Comparison of ENCODE assay signal across 11 cellular contexts in the genomic region with DNA sequence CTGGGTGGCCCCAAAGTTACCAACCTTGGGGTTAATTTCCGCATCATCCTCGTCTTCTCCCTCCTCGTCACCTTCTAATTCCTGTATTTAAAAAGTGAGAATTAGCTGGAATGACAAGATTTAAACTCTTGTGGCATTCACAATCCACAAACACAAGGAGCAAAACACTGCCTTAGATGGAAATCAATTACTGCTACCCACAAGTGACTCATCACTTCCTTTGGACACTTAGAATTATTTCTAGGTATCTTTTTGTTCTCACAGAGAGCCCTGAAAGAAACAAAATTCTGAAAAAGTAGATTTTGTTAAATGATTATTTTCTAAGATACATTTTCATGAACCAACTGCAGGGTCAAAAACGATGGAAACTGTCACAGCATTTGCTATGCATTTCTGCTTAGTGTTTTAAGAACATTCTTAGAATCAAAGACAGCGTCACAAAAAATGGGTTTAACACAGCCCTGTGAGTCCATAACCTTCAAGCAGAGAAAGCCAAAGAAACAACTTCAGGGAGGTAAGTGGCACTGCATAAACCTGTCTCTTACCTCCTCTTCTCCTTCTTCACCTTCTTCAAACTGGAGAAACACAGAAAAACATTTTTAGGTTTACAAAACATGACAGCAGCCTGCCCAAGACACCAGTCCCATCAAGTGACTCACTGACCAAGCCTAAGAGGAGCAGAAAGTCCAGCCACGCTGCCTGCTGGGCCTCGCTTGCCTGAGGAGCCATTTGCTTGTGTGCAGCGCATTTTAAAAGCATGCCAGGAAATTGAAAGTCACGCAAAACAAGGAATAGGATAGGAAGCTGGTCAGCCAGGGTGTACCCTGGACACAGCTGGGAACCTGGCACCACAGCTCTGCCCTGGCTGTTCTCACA. TPM values are rescaled to one million over a fixed set of nuclear protein-coding genes. Genes with fewer than 3 reads are reported as not detected.
DNase-seq lines count a peak whose midpoint lies in the region; ATAC-seq, FAIRE-seq and TF ChIP-seq lines count a peak whose summit lies in the region.
"Had no signal": no experiment of that assay in that cellular context is flagged by ENCODE, and none has a peak within 500 bp of the region (broad histone marks: within the 10 kb centered on the region; RNA-seq: fewer than 3 reads in every experiment).

No MANE protein-coding gene starts in this region.

- peaks cover 73% of the 10 kb centered on the region for H3K36me3 ChIP-seq in A673 (ENCODE audit: insufficient read depth, low read length, poor library complexity, severe bottlenecking)
- peaks cover 0 to 100% (median 67%) of the 10 kb centered on the region in 9 donors for H3K36me3 ChIP-seq in heart right ventricle

- H3K27me3 ChIP-seq in A673 (replicated peaks; ENCODE audit: insufficient read depth, low read depth, low read length, poor library complexity), result no peaks in the 10 kb centered on the region
- no peaks in the 10 kb centered on the region for H3K27me3 ChIP-seq in heart right ventricle

- TF ChIP-seq POLR2A in H54 (IDR thresholded peaks at IDR 0.05; ENCODE audit: low read depth, low read length), result no peak

- TF ChIP-seq CTCF in A673 (conservative IDR thresholded peaks at IDR 0.05; ENCODE audit: low read depth, low read length) (no peak), heart right ventricle (IDR thresholded peaks at IDR 0.05) (no peak)

- no peak for FAIRE-seq in H54 (lab: Jason Lieb, UNC)
- FAIRE-seq: H1 had no signal

- intact Hi-C loops in A673 (cut with micrococcal nuclease; ENCODE audit: unreplicated experiment), result no loop called here
- intact Hi-C loops in heart right ventricle (cut with DNase I), result no loop called here

- peak overlapping the region; percentile 81 for H3K27ac Mint-ChIP-seq in activated T-helper 17 cell treated with anti-CD3 and anti-CD28 coated beads, Interleukin-2, amount 50 U/mL, for 72 hours

- peak overlapping the region; percentile 12 for H3K4me3 Mint-ChIP-seq in activated T-helper 17 cell treated with anti-CD3 and anti-CD28 coated beads, Interleukin-2, amount 50 U/mL, for 72 hours

- H3K9me3 ChIP-seq in A673 (ENCODE audit: low read depth, low read length, poor library complexity, severe bottlenecking) (no peaks in the 10 kb centered on the region), heart right ventricle (no peaks in the 10 kb centered on the region)

- peaks cover 41% of the 10 kb centered on the region for H3K4me1 ChIP-seq in A673 (ENCODE audit: insufficient read depth, low read length, poor library complexity, severe bottlenecking)
- H3K4me1 ChIP-seq in heart right ventricle, result peaks cover 0 to 20% (median 4%) of the 10 kb centered on the region in 9 donors

- peaks cover 38% of the 10 kb centered on the region for H3K4me1 Mint-ChIP-seq in activated T-helper 17 cell treated with anti-CD3 and anti-CD28 coated beads, Interleukin-2, amount 50 U/mL, for 72 hours

- peak; percentile 38 for ATAC-seq in activated T-helper 17 cell treated with anti-CD3 and anti-CD28 coated beads, Interleukin-2, amount 50 U/mL, for 72 hours (replicated peaks)
- ATAC-seq in HG03095 (IDR thresholded peaks at IDR 0.05; ENCODE audit: unreplicated experiment) (no peak), heart right ventricle (no peak)

- 87 to 89% methylated on average over 9 of the region's 9 CpGs for WGBS in heart right ventricle, 2 donors

- H3K36me3 Mint-ChIP-seq in activated T-helper 17 cell treated with anti-CD3 and anti-CD28 coated beads, Interleukin-2, amount 50 U/mL, for 72 hours (ENCODE audit: low read depth), result peaks cover 100% of the 10 kb centered on the region

- POLR2A ChIA-PET in A673 (lab: Charles Lee; ENCODE audit: low non-redundant PET), result no interaction called here

- no TSS peak for BruUV-seq in A673 (replicated peaks; lab: Mats Ljungman, UMichigan)

- H3K4me3 ChIP-seq in A673 (ENCODE audit: low read depth, low read length, poor library complexity, severe bottlenecking) (no peak overlapping the region), heart right ventricle (no peak overlapping the region)

- no peaks in the 10 kb centered on the region for H3K9me3 Mint-ChIP-seq in activated T-helper 17 cell treated with anti-CD3 and anti-CD28 coated beads, Interleukin-2, amount 50 U/mL, for 72 hours

- CTCF ChIA-PET in A673 (lab: Charles Lee), result no interaction called here

- DNase-seq in A673 (ENCODE audit: low spot score), result peak; percentile 53
- peak; percentile 45 for DNase-seq in H54 (ENCODE audit: insufficient read length, low spot score)
- DNase-seq in glomerular endothelial cell (ENCODE audit: extremely low read depth, low read depth, low spot score), result peak; percentile 56
- no peak for DNase-seq in germinal center (ENCODE audit: low spot score)
- DNase-seq in COR-L47 (lab: John Stamatoyannopoulos, UW), result no peak
- DNase-seq in heart right ventricle, result no peak
- DNase-seq: SHP77 treated with DMSO at 0.1 percent for 48 hours had no signal

- no peaks in the 10 kb centered on the region for H3K27me3 Mint-ChIP-seq in activated T-helper 17 cell treated with anti-CD3 and anti-CD28 coated beads, Interleukin-2, amount 50 U/mL, for 72 hours

- H3K27ac ChIP-seq in A673 (ENCODE audit: low read depth, low read length, poor library complexity, severe bottlenecking) (peak overlapping the region; percentile 68), heart right ventricle (peak overlapping the region in 1 of 10 donors; percentile 17)
- H3K27ac ChIP-seq: HL-60 had no signal

RNA-seq across cellular contexts. Expression of gene PHLDA2, which starts 22.3 kb away (rescaled TPM):
- total RNA-seq in A673 (2021) (25.0 and 33.7 TPM in 2 replicates), glomerular endothelial cell (67.4 and 95.4 TPM in 2 replicates), heart right ventricle (1 to 10 TPM in 3 of 10 donors, under 1 TPM in 6, not detected in 1; 0.39 to 2.8 (median 0.80) TPM)
- 1 to 10 TPM; 5.6 to 9.1 TPM for total RNA-seq in activated T-helper 17 cell treated with anti-CD3 and anti-CD28 coated beads, Interleukin-2, amount 50 U/mL, for 72 hours
- 10 to 100 TPM in 1 of 2 donors, 1 to 10 TPM in 1; 1.6 to 14.2 TPM for polyA plus RNA-seq in heart right ventricle

RNA-seq across cellular contexts. Expression of gene NAP1L4, which starts 40.7 kb away (rescaled TPM):
- total RNA-seq in A673 (2021) (169 and 184 TPM in 2 replicates), glomerular endothelial cell (137 and 163 TPM in 2 replicates), heart right ventricle (100 to 1,000 TPM; 167 to 233 (median 191) TPM)
- total RNA-seq in activated T-helper 17 cell treated with anti-CD3 and anti-CD28 coated beads, Interleukin-2, amount 50 U/mL, for 72 hours, result 100 to 1,000 TPM; 301 to 344 TPM
- polyA plus RNA-seq in heart right ventricle, result 100 to 1,000 TPM in 1 of 2 donors, 10 to 100 TPM in 1; 98.5 to 102 TPM

Comparison
In these comparisons a context has a peak if more than half of its experiments do, and no peak if none do; other contexts are left out.
1. DNase-seq: peak in A673 (single experiment), H54 (single experiment) and glomerular endothelial cell (single experiment); none in germinal center (single experiment), COR-L47 (single experiment) and heart right ventricle (0 of 2).